In the genomic region with DNA sequence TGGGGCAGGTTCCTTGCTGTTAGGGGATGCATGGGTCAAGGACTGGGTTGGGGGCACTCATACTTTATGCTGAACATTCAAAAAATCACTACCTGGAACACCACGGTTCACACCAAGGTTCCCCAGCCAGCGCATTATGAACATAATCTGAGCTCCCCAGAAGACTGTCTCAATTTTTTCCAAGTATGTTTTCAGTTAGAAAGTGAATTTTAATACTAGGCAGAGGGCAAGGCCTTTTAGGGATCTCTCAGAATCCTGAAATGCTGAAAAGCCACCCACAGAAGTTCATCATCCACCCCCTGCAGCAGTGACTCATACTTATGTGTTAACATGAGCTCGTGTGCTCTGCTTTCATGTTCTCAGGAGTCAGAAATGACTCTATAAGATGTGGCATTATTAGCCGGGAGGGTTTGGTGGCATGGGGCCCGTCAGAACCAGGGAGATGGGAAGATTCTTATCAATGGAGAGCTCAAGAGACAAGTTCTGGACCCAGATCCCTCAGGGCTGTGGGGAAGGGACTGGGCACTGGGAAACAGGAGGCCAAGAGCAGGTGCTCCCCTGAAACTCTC, we compare ENCODE assay signal across 8 cellular contexts.
DNase-seq lines count a peak whose midpoint lies in the region; ATAC-seq, FAIRE-seq and TF ChIP-seq lines count a peak whose summit lies in the region.

No MANE protein-coding gene starts in this region.

- H3K4me1 ChIP-seq in keratinocyte (ENCODE audit: control insufficient read depth, extremely low read depth, insufficient read depth, low read length) = peaks cover 12% of the 10 kb centered on the region
- H3K4me1 ChIP-seq in Karpas-422 (ENCODE audit: low read length) = no peaks in the 10 kb centered on the region

- no peak overlapping the region for H3K4me3 ChIP-seq in keratinocyte (ENCODE audit: control insufficient read depth in 2 of 3, extremely low read depth in 1 of 3, insufficient read depth in 2 of 3, low read depth in 1 of 3, low read length in 3 of 3)
- H3K4me3 ChIP-seq in Karpas-422 (ENCODE audit: low read length) = no peak overlapping the region

- FAIRE-seq in keratinocyte (lab: Jason Lieb, UNC) = peak; percentile 97

- TF ChIP-seq CTCF in keratinocyte (optimal IDR thresholded peaks at IDR 0.05 in 1 of 3, IDR thresholded peaks at IDR 0.05 in 1 of 3, conservative IDR thresholded peaks at IDR 0.05 in 1 of 3; ENCODE audit: extremely low read depth in 1 of 3, insufficient read depth in 2 of 3, low read length in 3 of 3) = no peak

- H3K27ac Mint-ChIP-seq in activated T-cell treated with anti-CD3 and anti-CD28 coated beads, Interleukin-2, amount 50 U/mL, for 24 hours = peak overlapping the region; percentile 86

- H3K36me3 Mint-ChIP-seq in activated T-cell treated with anti-CD3 and anti-CD28 coated beads, Interleukin-2, amount 50 U/mL, for 24 hours (ENCODE audit: low read depth) = no peaks in the 10 kb centered on the region

- peak; percentile 64 for ATAC-seq in HG03108 (IDR thresholded peaks at IDR 0.05; ENCODE audit: unreplicated experiment)
- no peak for ATAC-seq in HG03135 (IDR thresholded peaks at IDR 0.05; ENCODE audit: unreplicated experiment)
- ATAC-seq in GM21737 (IDR thresholded peaks at IDR 0.05; ENCODE audit: unreplicated experiment) = no peak
- no peak for ATAC-seq in HG03095 (IDR thresholded peaks at IDR 0.05; ENCODE audit: unreplicated experiment)

- H3K79me2 ChIP-seq in keratinocyte (ENCODE audit: control insufficient read depth, insufficient read depth, low read length) (no peaks in the 10 kb centered on the region), Karpas-422 (ENCODE audit: low read length) (no peaks in the 10 kb centered on the region)

- DNase-seq in ACHN (peak; percentile 66), keratinocyte (ENCODE audit: low read depth, low spot score) (peak; percentile 38), Karpas-422 (no peak)
- peak; percentile 68 for DNase-seq in activated T-cell treated with anti-CD3 and anti-CD28 coated beads, Interleukin-2, amount 50 U/mL, for 24 hours

- H3K9ac ChIP-seq in keratinocyte (ENCODE audit: control insufficient read depth, extremely low read depth, insufficient read depth, low read length) (peak overlapping the region; percentile 10), Karpas-422 (ENCODE audit: low read length) (no peak overlapping the region)

- no peaks in the 10 kb centered on the region for H3K9me1 ChIP-seq in keratinocyte (ENCODE audit: control insufficient read depth, extremely low read depth, insufficient read depth, low read length)

- H3K27me3 ChIP-seq in keratinocyte (ENCODE audit: control insufficient read depth, extremely low read depth, insufficient read depth, low read length) (no peaks in the 10 kb centered on the region), Karpas-422 (ENCODE audit: low read length) (no peaks in the 10 kb centered on the region)

- H3K4me1 Mint-ChIP-seq in activated T-cell treated with anti-CD3 and anti-CD28 coated beads, Interleukin-2, amount 50 U/mL, for 24 hours (ENCODE audit: low read depth) = peaks cover 65% of the 10 kb centered on the region

- H3K27ac ChIP-seq in keratinocyte (ENCODE audit: control insufficient read depth, insufficient read depth, low read length) = no peak overlapping the region
- no peak overlapping the region for H3K27ac ChIP-seq in Karpas-422 (ENCODE audit: low read length)

- H3K4me3 Mint-ChIP-seq in activated T-cell treated with anti-CD3 and anti-CD28 coated beads, Interleukin-2, amount 50 U/mL, for 24 hours = peak overlapping the region; percentile 36

- H4K20me1 ChIP-seq in keratinocyte (ENCODE audit: control insufficient read depth, extremely low read depth, insufficient read depth, low read length) (no peaks in the 10 kb centered on the region), Karpas-422 (ENCODE audit: insufficient read depth, low read depth, low read length) (no peaks in the 10 kb centered on the region)

- H3K27me3 Mint-ChIP-seq in activated T-cell treated with anti-CD3 and anti-CD28 coated beads, Interleukin-2, amount 50 U/mL, for 24 hours = no peaks in the 10 kb centered on the region

- H3K4me2 ChIP-seq in keratinocyte (ENCODE audit: control insufficient read depth, extremely low read depth, insufficient read depth, low read depth, low read length) (peak overlapping the region; percentile 38), Karpas-422 (ENCODE audit: low read depth, low read length, poor library complexity, severe bottlenecking) (no peak overlapping the region)

- dilution Hi-C loops in keratinocyte (cut with MboI; ENCODE audit: extremely low pct_ligation_motif_present, low sequenced_read_pairs) = no loop called here

- H3K9me2 ChIP-seq in Karpas-422 (replicated peaks; ENCODE audit: insufficient read depth, low read length) = no peaks in the 10 kb centered on the region

- in situ Hi-C loops in ACHN (cut with HindIII; ENCODE audit: low pct_ligation_motif_present, low pct_unique_long_range_greater_than_20kb, low sequenced_read_pairs) = no loop called here

- H2AFZ ChIP-seq in keratinocyte (ENCODE audit: control insufficient read depth, low read length) = no peak overlapping the region
- no peak overlapping the region for H2AFZ ChIP-seq in Karpas-422 (ENCODE audit: low read length)

- H3K36me3 ChIP-seq in keratinocyte (ENCODE audit: control insufficient read depth in 2 of 2, extremely low read depth in 1 of 2, insufficient read depth in 2 of 2, low read length in 2 of 2) (no peaks in the 10 kb centered on the region), Karpas-422 (ENCODE audit: insufficient read depth, low read length) (no peaks in the 10 kb centered on the region)

- H3K9me3 ChIP-seq in keratinocyte (ENCODE audit: control insufficient read depth, low read depth, low read length) (no peaks in the 10 kb centered on the region), Karpas-422 (ENCODE audit: low read length) (no peaks in the 10 kb centered on the region)

- H3K9me3 Mint-ChIP-seq in activated T-cell treated with anti-CD3 and anti-CD28 coated beads, Interleukin-2, amount 50 U/mL, for 24 hours = peaks cover 6% of the 10 kb centered on the region
